Comparison of ENCODE assay signal across 22 cellular contexts in the genomic region with DNA sequence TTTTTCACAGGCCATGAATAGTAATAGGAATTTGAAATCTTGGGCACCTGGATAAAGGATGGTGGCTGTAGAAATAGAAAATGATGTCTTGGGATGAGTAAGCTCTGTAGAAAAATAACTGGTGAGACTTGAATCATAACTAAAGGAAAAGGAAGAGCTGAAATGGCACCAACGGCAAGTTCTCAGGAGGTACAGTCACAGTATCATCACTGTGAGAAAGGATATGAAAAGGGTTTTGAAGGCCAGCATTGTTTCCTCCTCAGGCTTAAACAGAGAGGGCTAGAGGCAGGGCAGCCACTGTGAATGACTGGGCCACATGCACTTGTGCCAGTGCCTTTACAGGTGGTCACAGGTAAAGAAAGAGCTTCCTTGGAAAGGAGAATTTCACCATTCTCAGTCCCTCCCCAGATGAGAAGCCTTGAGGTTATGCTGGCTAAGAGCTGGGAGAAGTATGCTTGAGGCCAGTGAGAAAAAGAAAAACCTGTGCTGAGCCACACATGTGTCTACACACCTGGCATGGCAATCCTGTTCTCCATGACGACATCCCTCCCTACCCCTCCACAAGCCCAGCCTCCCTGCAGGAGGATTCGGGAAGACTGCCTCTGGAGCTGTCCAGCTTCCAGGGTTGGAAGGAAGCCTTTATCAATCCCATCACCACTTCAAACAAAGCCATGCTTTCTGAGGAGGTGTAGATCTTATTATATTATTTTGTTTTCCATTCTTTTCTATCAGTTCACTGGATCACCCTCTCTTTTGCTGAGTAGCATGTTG. TPM values are rescaled to one million over a fixed set of nuclear protein-coding genes. Genes with fewer than 3 reads are reported as not detected.
DNase-seq lines count a peak whose midpoint lies in the region; TF ChIP-seq lines count a peak whose summit lies in the region.
"Had no signal": no experiment of that assay in that cellular context is flagged by ENCODE, and none has a peak within 500 bp of the region (broad histone marks: within the 10 kb centered on the region; RNA-seq: fewer than 3 reads in every experiment).

No MANE protein-coding gene starts in this region.

- no peak overlapping the region for H3K56ac ChIP-seq in mesendoderm (ENCODE audit: low read length)

- no peak overlapping the region for H4K8ac ChIP-seq in mesendoderm (ENCODE audit: low read depth, low read length)

- H3K4me2 ChIP-seq in mesendoderm (ENCODE audit: low read length): no peak overlapping the region
- H3K4me2 ChIP-seq: KMS-11 had no signal

- no peaks in the 10 kb centered on the region for H3K36me3 ChIP-seq in mesendoderm (ENCODE audit: control insufficient read depth, insufficient read depth, low read length)
- H3K36me3 ChIP-seq: BE2C had no signal

- no peaks in the 10 kb centered on the region for H3K79me1 ChIP-seq in mesendoderm (ENCODE audit: low read length)

- no peak overlapping the region for H3K27ac ChIP-seq in mesendoderm (ENCODE audit: low read depth, low read length)
- H3K27ac ChIP-seq: KMS-11, RWPE1 had no signal

- no peak overlapping the region for H3K4ac ChIP-seq in mesendoderm (ENCODE audit: low read depth, low read length)

- H3K18ac ChIP-seq in mesendoderm (ENCODE audit: low read length): no peak overlapping the region

- H4K5ac ChIP-seq in mesendoderm (ENCODE audit: low read length): no peak overlapping the region

- no peaks in the 10 kb centered on the region for H3K79me2 ChIP-seq in mesendoderm (ENCODE audit: control insufficient read depth, insufficient read depth, low read length)

- no peak overlapping the region for H2BK5ac ChIP-seq in mesendoderm (ENCODE audit: low read length)

- no peak overlapping the region for H2AK5ac ChIP-seq in mesendoderm (ENCODE audit: low read length)

- no peak overlapping the region for H2BK15ac ChIP-seq in mesendoderm (replicated peaks; ENCODE audit: low read depth)

- H3K4me1 ChIP-seq in mesendoderm (ENCODE audit: control insufficient read depth, low read depth, low read length): no peaks in the 10 kb centered on the region
- H3K4me1 ChIP-seq: BE2C had no signal

- H2BK120ac ChIP-seq in mesendoderm (ENCODE audit: low read depth, low read length): no peak overlapping the region

- H3K27me3 ChIP-seq in mesendoderm (ENCODE audit: insufficient read depth, low read length, poor library complexity): no peaks in the 10 kb centered on the region
- H3K27me3 ChIP-seq: BE2C had no signal

- no CpG with 5 or more reads among the region's 3 CpGs for WGBS in mesendoderm (ENCODE audit: extremely low coverage, insufficient coverage, low lambda C conversion rate)

- no peak for TF ChIP-seq RAD21 in Ishikawa (IDR thresholded peaks at IDR 0.05; ENCODE audit: low read depth)

- no peak overlapping the region for H3K4me3 ChIP-seq in mesendoderm (ENCODE audit: low read length)

- DNase-seq in ELR (ENCODE audit: low read depth) (peak; percentile 80), iPS-NIHi11 (ENCODE audit: low spot score) (peak; percentile 35), mesendoderm (peak; percentile 27), SW 1271 (lab: John Stamatoyannopoulos, UW) (no peak), DMS153 treated with DMSO at 0.1 percent for 48 hours (lab: John Stamatoyannopoulos, UW; ENCODE audit: unreplicated experiment) (no peak), DMS79 treated with DMSO at 0.1 percent for 48 hours (lab: John Stamatoyannopoulos, UW) (no peak), mucosa of gallbladder (ENCODE audit: low spot score) (no peak)
- DNase-seq: BE2C; CD4-positive, alpha-beta T cell; DMS153; EL; H7; MV-4-11; NCI-H1417 treated with DMSO at 0.1 percent for 48 hours; NCI-H187 treated with DMSO at 0.1 percent for 48 hours; NCI-H345; NCI-H524 treated with DMSO at 0.1 percent for 48 hours; PC-3; SIG-M5 had no signal

- TF ChIP-seq EP300 in Ishikawa (IDR thresholded peaks at IDR 0.05; ENCODE audit: borderline replicate concordance): no peak

- H3K9ac ChIP-seq in mesendoderm (ENCODE audit: low read length): no peak overlapping the region
- H3K9ac ChIP-seq: KMS-11 had no signal

- H3K23ac ChIP-seq in mesendoderm (ENCODE audit: low read length): no peak overlapping the region

TF ChIP-seq in Ishikawa, 13 proteins besides CTCF, POLR2A, EP300 and RAD21:
- TF ChIP-seq CREB1 (IDR thresholded peaks at IDR 0.05; ENCODE audit: low read depth): no peak
- TF ChIP-seq, protein P1, sequence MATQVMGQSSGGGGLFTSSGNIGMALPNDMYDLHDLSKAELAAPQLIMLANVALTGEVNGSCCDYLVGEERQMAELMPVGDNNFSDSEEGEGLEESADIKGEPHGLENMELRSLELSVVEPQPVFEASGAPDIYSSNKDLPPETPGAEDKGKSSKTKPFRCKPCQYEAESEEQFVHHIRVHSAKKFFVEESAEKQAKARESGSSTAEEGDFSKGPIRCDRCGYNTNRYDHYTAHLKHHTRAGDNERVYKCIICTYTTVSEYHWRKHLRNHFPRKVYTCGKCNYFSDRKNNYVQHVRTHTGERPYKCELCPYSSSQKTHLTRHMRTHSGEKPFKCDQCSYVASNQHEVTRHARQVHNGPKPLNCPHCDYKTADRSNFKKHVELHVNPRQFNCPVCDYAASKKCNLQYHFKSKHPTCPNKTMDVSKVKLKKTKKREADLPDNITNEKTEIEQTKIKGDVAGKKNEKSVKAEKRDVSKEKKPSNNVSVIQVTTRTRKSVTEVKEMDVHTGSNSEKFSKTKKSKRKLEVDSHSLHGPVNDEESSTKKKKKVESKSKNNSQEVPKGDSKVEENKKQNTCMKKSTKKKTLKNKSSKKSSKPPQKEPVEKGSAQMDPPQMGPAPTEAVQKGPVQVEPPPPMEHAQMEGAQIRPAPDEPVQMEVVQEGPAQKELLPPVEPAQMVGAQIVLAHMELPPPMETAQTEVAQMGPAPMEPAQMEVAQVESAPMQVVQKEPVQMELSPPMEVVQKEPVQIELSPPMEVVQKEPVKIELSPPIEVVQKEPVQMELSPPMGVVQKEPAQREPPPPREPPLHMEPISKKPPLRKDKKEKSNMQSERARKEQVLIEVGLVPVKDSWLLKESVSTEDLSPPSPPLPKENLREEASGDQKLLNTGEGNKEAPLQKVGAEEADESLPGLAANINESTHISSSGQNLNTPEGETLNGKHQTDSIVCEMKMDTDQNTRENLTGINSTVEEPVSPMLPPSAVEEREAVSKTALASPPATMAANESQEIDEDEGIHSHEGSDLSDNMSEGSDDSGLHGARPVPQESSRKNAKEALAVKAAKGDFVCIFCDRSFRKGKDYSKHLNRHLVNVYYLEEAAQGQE (IDR thresholded peaks at IDR 0.05; ENCODE audit: low read depth): peak; percentile 69

RNA-seq across cellular contexts. Expression of gene ANKFN1, which starts 3.8 kb away (rescaled TPM):
- polyA plus RNA-seq in mesendoderm (2013, experiment 1 of 2): not detected
- polyA plus RNA-seq in mesendoderm (2013, experiment 2 of 2): not detected
- 1.3 TPM for total RNA-seq in mucosa of gallbladder
- total RNA-seq: CD4-positive, alpha-beta T cell; H7; PC-3 had no signal

Comparison
In these comparisons a context has a peak if more than half of its experiments do, and no peak if none do; other contexts are left out.
1. DNase-seq: peak in ELR (single experiment), iPS-NIHi11 (single experiment) and mesendoderm (single experiment); none in SW 1271 (0 of 2), DMS153 treated with DMSO at 0.1 percent for 48 hours (single experiment), DMS79 treated with DMSO at 0.1 percent for 48 hours (single experiment) and mucosa of gallbladder (single experiment).